ENCODE assay signal across 8 cellular contexts in the genomic region with DNA sequence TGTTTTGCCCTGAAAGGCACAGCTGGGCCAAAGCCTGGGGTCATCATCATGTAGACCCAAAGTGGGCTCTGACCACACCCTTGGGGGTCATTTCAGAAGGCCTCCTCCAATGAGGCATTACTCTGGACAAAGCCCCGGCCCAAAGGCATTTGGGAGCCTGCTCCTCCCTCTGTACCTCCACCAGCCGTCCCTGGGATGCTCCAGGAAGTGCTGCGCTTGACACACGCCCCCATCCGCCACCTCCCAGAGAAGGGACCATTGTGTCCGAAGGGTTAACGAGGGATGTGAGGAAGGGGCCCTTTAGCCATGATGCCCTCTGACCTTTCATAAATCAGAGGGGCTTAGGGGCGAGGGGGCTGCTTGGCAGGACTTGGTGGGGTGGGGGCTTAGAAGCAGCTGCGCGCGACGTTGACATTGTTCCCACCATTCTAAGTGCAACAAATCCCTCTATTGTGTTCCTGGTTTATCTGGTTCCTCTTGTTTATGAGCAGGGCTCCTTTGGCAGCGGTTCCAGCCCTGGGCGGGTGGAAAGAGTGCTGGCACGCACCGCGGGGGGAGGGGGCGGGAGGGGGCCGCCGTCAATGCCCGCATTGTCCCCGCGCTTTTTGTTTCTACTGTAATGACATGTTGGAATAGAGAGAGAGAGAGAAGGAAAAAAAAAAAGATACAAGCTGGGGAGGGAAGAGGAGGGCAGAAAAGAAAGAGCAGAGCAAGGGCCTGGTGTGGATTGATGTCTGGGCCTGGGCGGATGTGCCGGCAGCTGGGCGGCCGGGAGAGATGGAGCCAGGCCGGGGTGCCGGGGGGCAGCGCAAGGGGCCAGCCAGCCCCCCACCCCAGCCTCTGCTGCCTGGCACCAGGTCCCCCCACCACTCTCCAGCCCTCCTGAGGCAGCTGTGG. TPM values are rescaled to one million over a fixed set of nuclear protein-coding genes. Genes with fewer than 3 reads are reported as not detected.
DNase-seq lines count a peak whose midpoint lies in the region; ATAC-seq and TF ChIP-seq lines count a peak whose summit lies in the region.

No MANE protein-coding gene starts in this region.

- TF ChIP-seq CTCF in adrenal gland (IDR thresholded peaks at IDR 0.05) = no peak
- TF ChIP-seq CTCF in heart left ventricle (IDR thresholded peaks at IDR 0.05) = no peak
- no peak for TF ChIP-seq CTCF in ovary (IDR thresholded peaks at IDR 0.05)
- no peak for TF ChIP-seq CTCF in SK-N-SH (IDR thresholded peaks at IDR 0.05)

- no peak for TF ChIP-seq EP300 in ovary (IDR thresholded peaks at IDR 0.05)
- no peak for TF ChIP-seq EP300 in SK-N-SH (IDR thresholded peaks at IDR 0.05; ENCODE audit: borderline replicate concordance in 1 of 2, low read depth in 1 of 2, low read length in 1 of 2)

- no peak overlapping the region for H3K4me3 ChIP-seq in adrenal gland
- peak overlapping the region in 6 of 12 donors; percentile 9 to 30 (median 21) for H3K4me3 ChIP-seq in heart left ventricle
- H3K4me3 ChIP-seq in ovary = no peak overlapping the region
- no peak overlapping the region for H3K4me3 ChIP-seq in SK-N-SH (ENCODE audit: low read depth in 2 of 2, low read length in 1 of 2)

- H3K9ac ChIP-seq in SK-N-SH = no peak overlapping the region

- DNase-seq in DMS153 (lab: John Stamatoyannopoulos, UW) = peak; percentile 36
- DNase-seq in adrenal gland = peak; percentile 44 to 71 (median 62)
- DNase-seq in heart left ventricle = peak in 1 of 5 donors; percentile 58
- peak; percentile 56 to 85 (median 75) for DNase-seq in ovary
- no peak for DNase-seq in SHP77 (lab: John Stamatoyannopoulos, UW)
- no peak for DNase-seq in SK-N-SH
- DNase-seq in activated CD4-positive, alpha-beta T cell treated with anti-CD3 and anti-CD28 coated beads for 48 hours = no peak
- no peak for DNase-seq in stimulated activated CD4-positive, alpha-beta T cell treated with anti-CD3 and anti-CD28 coated beads, Interleukin-15, amount 100 ng/mL, for 24 hours

- H2AFZ ChIP-seq in SK-N-SH (ENCODE audit: low read depth) = no peak overlapping the region

- H3K79me2 ChIP-seq in SK-N-SH (ENCODE audit: insufficient read depth) = no peaks in the 10 kb centered on the region

- TF ChIP-seq RAD21 in SK-N-SH (IDR thresholded peaks at IDR 0.05; ENCODE audit: low read length) = no peak

- H3F3A ChIP-seq in SK-N-SH (replicated peaks; ENCODE audit: insufficient read depth) = no peaks in the 10 kb centered on the region

- CTCF ChIA-PET in SK-N-SH (lab: Yijun Ruan, JAX) = no interaction called here

- H3K9me2 ChIP-seq in SK-N-SH = no peaks in the 10 kb centered on the region

- H3K27ac ChIP-seq in adrenal gland (peak overlapping the region in 3 of 5 donors; percentile 37 to 72 (median 65)), heart left ventricle (peak overlapping the region in 9 of 12 donors; percentile 32 to 78 (median 57)), ovary (peak overlapping the region in 1 of 2 donors; percentile 4), SK-N-SH (ENCODE audit: low read depth in 2 of 2, low read length in 1 of 2) (no peak overlapping the region)

- POLR2A ChIA-PET in SK-N-SH (lab: Yijun Ruan, JAX) = no interaction called here

- TF ChIP-seq POLR2A in adrenal gland (IDR thresholded peaks at IDR 0.05) (no peak), heart left ventricle (IDR thresholded peaks at IDR 0.05) (no peak), ovary (IDR thresholded peaks at IDR 0.05) (no peak)

- peak in 3 of 4 donors; percentile 30 to 66 (median 62) for ATAC-seq in heart left ventricle

- intact Hi-C loops in adrenal gland (cut with DNase I) (no loop called here), heart left ventricle (cut with DNase I) (no loop called here), ovary (cut with DNase I) (no loop called here)

- H3K9me3 ChIP-seq in adrenal gland (replicated peaks in 1 of 3) (no peaks in the 10 kb centered on the region), heart left ventricle (peaks cover 0 to 7% (median 0%) of the 10 kb centered on the region in 12 donors), ovary (no peaks in the 10 kb centered on the region), SK-N-SH (no peaks in the 10 kb centered on the region)

- H3K4me1 ChIP-seq in adrenal gland (replicated peaks in 1 of 2) (peaks cover 22 to 23% of the 10 kb centered on the region in 2 donors), heart left ventricle (peaks cover 0 to 28% (median 20%) of the 10 kb centered on the region in 12 donors), ovary (ENCODE audit: insufficient read depth) (peaks cover 18% of the 10 kb centered on the region), SK-N-SH (ENCODE audit: control insufficient read depth in 1 of 2, insufficient read depth in 2 of 2, low read depth in 1 of 2, low read length in 1 of 2) (no peaks in the 10 kb centered on the region; a peak in 1 of 4 replicates)

- H3K36me3 ChIP-seq in adrenal gland (replicated peaks in 1 of 2) (no peaks in the 10 kb centered on the region), heart left ventricle (no peaks in the 10 kb centered on the region), ovary (no peaks in the 10 kb centered on the region), SK-N-SH (replicated peaks in 1 of 2; ENCODE audit: control insufficient read depth in 1 of 2, insufficient read depth in 2 of 2, low read length in 1 of 2) (no peaks in the 10 kb centered on the region)

- 41 to 46% (median 44%) methylated on average over 25 to 30 of the region's 30 CpGs for WGBS in adrenal gland, 4 donors
- 47 to 62% (median 57%) methylated on average over 30 of the region's 30 CpGs for WGBS in heart left ventricle, 4 donors
- WGBS in ovary, 3 donors = 36 to 41% (median 38%) methylated on average over 30 of the region's 30 CpGs
- 81% methylated on average over 20 of the region's 30 CpGs for WGBS in SK-N-SH (ENCODE audit: low lambda C conversion rate)

- H3K4me2 ChIP-seq in SK-N-SH = no peak overlapping the region

- H3K27me3 ChIP-seq in adrenal gland (no peaks in the 10 kb centered on the region), heart left ventricle (no peaks in the 10 kb centered on the region), ovary (no peaks in the 10 kb centered on the region), SK-N-SH (ENCODE audit: insufficient read depth) (no peaks in the 10 kb centered on the region)

- H4K20me1 ChIP-seq in SK-N-SH (ENCODE audit: insufficient read depth) = no peaks in the 10 kb centered on the region

TF ChIP-seq in SK-N-SH, 30 proteins besides CTCF, POLR2A, EP300 and RAD21 (continues in another document):
- TF ChIP-seq RCOR1 (IDR thresholded peaks at IDR 0.05; ENCODE audit: low read length) (no peak), TAF1 (IDR thresholded peaks at IDR 0.05; ENCODE audit: borderline replicate concordance, low read depth, low read length) (no peak), POLR2AphosphoS5 (IDR thresholded peaks at IDR 0.05; ENCODE audit: low read depth, low read length) (no peak), MEF2A (IDR thresholded peaks at IDR 0.05; ENCODE audit: borderline replicate concordance, low read depth) (no peak), JUND (IDR thresholded peaks at IDR 0.05) (no peak), EZH2phosphoT487 (IDR thresholded peaks at IDR 0.05; ENCODE audit: borderline replicate concordance, low read depth) (no peak), YY1 (IDR thresholded peaks at IDR 0.05; ENCODE audit: low read depth) (no peak), RFX5 (IDR thresholded peaks at IDR 0.05; ENCODE audit: low read length) (no peak)
- TF ChIP-seq, protein P1, sequence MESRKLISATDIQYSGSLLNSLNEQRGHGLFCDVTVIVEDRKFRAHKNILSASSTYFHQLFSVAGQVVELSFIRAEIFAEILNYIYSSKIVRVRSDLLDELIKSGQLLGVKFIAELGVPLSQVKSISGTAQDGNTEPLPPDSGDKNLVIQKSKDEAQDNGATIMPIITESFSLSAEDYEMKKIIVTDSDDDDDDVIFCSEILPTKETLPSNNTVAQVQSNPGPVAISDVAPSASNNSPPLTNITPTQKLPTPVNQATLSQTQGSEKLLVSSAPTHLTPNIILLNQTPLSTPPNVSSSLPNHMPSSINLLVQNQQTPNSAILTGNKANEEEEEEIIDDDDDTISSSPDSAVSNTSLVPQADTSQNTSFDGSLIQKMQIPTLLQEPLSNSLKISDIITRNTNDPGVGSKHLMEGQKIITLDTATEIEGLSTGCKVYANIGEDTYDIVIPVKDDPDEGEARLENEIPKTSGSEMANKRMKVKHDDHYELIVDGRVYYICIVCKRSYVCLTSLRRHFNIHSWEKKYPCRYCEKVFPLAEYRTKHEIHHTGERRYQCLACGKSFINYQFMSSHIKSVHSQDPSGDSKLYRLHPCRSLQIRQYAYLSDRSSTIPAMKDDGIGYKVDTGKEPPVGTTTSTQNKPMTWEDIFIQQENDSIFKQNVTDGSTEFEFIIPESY (IDR thresholded peaks at IDR 0.05; ENCODE audit: borderline replicate concordance, low read depth) = no peak
- TF ChIP-seq, protein P2, sequence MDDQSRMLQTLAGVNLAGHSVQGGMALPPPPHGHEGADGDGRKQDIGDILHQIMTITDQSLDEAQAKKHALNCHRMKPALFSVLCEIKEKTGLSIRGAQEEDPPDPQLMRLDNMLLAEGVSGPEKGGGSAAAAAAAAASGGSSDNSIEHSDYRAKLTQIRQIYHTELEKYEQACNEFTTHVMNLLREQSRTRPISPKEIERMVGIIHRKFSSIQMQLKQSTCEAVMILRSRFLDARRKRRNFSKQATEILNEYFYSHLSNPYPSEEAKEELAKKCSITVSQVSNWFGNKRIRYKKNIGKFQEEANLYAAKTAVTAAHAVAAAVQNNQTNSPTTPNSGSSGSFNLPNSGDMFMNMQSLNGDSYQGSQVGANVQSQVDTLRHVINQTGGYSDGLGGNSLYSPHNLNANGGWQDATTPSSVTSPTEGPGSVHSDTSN (IDR thresholded peaks at IDR 0.05) = no peak

RNA-seq across cellular contexts. Expression of gene SOX10, which starts 32.1 kb away (rescaled TPM):
- total RNA-seq in adrenal gland (1 to 10 TPM in 3 of 8 donors, under 1 TPM in 4, not detected in 1; 0.16 to 4.0 (median 0.42) TPM), heart left ventricle (1 to 10 TPM in 5 of 9 donors, under 1 TPM in 4; 0.43 to 7.6 (median 1.1) TPM), ovary (1 to 10 TPM in 3 of 7 donors, under 1 TPM in 2, not detected in 2; 0.11 to 3.2 (median 1.3) TPM)
- polyA plus RNA-seq in adrenal gland (1 to 10 TPM in 2 of 3 donors, under 1 TPM in 1; 0.73 to 5.4 (median 3.8) TPM), heart left ventricle (1 to 10 TPM in 1 of 2 donors, under 1 TPM in 1; 0.82 to 1.8 TPM), ovary (1 to 10 TPM in 1 of 2 donors, under 1 TPM in 1; 0.61 to 1.9 TPM), SK-N-SH (2012; rRNA removed) (not detected in 2 replicates)
- polyA plus RNA-seq in SK-N-SH (2012; cell fraction: cytosol; rRNA removed) = not detected in 2 replicates
- not detected in 2 replicates for polyA plus RNA-seq in SK-N-SH (2012; cell fraction: nucleus; rRNA removed)

RNA-seq across cellular contexts. Expression of gene PICK1, which starts 40.8 kb away (rescaled TPM):
- total RNA-seq in adrenal gland (10 to 100 TPM; 30.6 to 46.7 (median 39.0) TPM), heart left ventricle (10 to 100 TPM; 18.8 to 39.5 (median 22.2) TPM), ovary (10 to 100 TPM; 26.0 to 47.7 (median 35.1) TPM)
- polyA plus RNA-seq in adrenal gland (10 to 100 TPM; 28.7 to 93.6 (median 45.2) TPM), heart left ventricle (10 to 100 TPM; 26.5 to 41.5 TPM), ovary (10 to 100 TPM; 18.0 to 33.3 TPM), SK-N-SH (2012; rRNA removed) (36.8 and 42.8 TPM in 2 replicates)
- 18.4 and 21.9 TPM in 2 replicates for polyA plus RNA-seq in SK-N-SH (2012; cell fraction: cytosol; rRNA removed)
- 147 and 161 TPM in 2 replicates for polyA plus RNA-seq in SK-N-SH (2012; cell fraction: nucleus; rRNA removed)

Comparison
In these comparisons a context has a peak if more than half of its experiments do, and no peak if none do; other contexts are left out.
1. DNase-seq: peak in DMS153 (single experiment), adrenal gland (7 of 7) and ovary (5 of 5); none in SHP77 (0 of 2), SK-N-SH (single experiment), activated CD4-positive, alpha-beta T cell treated with anti-CD3 and anti-CD28 coated beads for 48 hours (single experiment) and stimulated activated CD4-positive, alpha-beta T cell treated with anti-CD3 and anti-CD28 coated beads, Interleukin-15, amount 100 ng/mL, for 24 hours (single experiment).
2. H3K27ac ChIP-seq: peak in adrenal gland (3 of 5) and heart left ventricle (9 of 12); none in SK-N-SH (0 of 2).